ENCODE assay signal across 14 cellular contexts in the genomic region with DNA sequence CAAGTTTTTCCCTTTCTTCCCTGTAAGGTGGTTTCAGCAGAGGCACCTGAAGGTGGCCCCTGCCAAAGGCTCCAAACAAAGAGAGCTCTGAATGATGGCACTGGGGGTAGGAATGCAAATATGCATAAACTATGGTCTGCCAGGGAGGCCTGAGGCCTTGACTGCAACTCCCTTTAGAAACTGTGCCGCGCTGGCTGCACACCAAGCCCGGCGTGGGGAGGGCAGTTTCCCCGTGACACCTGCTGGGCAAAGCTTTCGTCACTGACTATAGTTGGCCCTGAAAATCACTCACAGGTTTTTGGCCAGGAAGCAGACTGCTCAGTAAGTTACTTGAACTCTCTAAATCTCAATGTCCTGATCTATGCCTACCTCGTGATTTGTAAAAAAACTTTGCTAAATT.
A peak's percentile ranks its signal among the peaks of the same experiment; 100 is the strongest.
DNase-seq lines count a peak whose midpoint lies in the region; ATAC-seq, FAIRE-seq and TF ChIP-seq lines count a peak whose summit lies in the region.
"Had no signal": no experiment of that assay in that cellular context is flagged by ENCODE, and none has a peak within 500 bp of the region (broad histone marks: within the 10 kb centered on the region; RNA-seq: fewer than 3 reads in every experiment).

No MANE protein-coding gene starts in this region.

- WGBS in H9 (ENCODE audit: extremely low coverage, insufficient read length, low lambda C conversion rate), result no CpG with 5 or more reads among the region's 7 CpGs
- 69 to 79% methylated on average over 7 of the region's 7 CpGs for WGBS in pancreas, 2 donors
- WGBS in smooth muscle cell (ENCODE audit: low lambda C conversion rate), result 98% methylated on average over 7 of the region's 7 CpGs

- H2BK20ac ChIP-seq in H9 (ENCODE audit: low read depth, low read length, poor library complexity, severe bottlenecking), result no peak overlapping the region

- no peak for FAIRE-seq in pancreas (lab: Jason Lieb, UNC)

- H3K27ac Mint-ChIP-seq in H9, result no peak overlapping the region; a peak in 1 of 7 replicates
- H3K27ac Mint-ChIP-seq: CD8-positive, alpha-beta T cell had no signal

- no peak overlapping the region for H4K91ac ChIP-seq in H9 (ENCODE audit: insufficient read length, low read depth, low read length)

- H3K23ac ChIP-seq in H9 (ENCODE audit: insufficient read length, low read depth, low read length), result no peak overlapping the region

- H3K27ac ChIP-seq in H9 (ENCODE audit: insufficient read length, low read depth, low read length) (no peak overlapping the region), OCI-LY3 (ENCODE audit: low read length) (no peak overlapping the region), pancreas (no peak overlapping the region), smooth muscle cell (ENCODE audit: low read depth) (no peak overlapping the region), Karpas-422 (ENCODE audit: low read length) (no peak overlapping the region)
- H3K27ac ChIP-seq: BLaER1 treated with 17β-estradiol and CSF1 and Interleukin-3, amounts not matched to agents 10 nM and 100 nM; SJSA1 had no signal

- no peak overlapping the region for H3K56ac ChIP-seq in H9 (ENCODE audit: insufficient read length, low read depth, low read length)

- H3K4ac ChIP-seq in H9 (ENCODE audit: low read depth, low read length), result no peak overlapping the region

- no peak overlapping the region for H4K8ac ChIP-seq in H9 (replicated peaks; ENCODE audit: insufficient read length, low read depth, low read length)

- no peak overlapping the region for H2AK5ac ChIP-seq in H9 (ENCODE audit: insufficient read length, low read length)

- no peak overlapping the region for H2BK15ac ChIP-seq in H9 (ENCODE audit: low read depth, low read length)

- H3K4me1 Mint-ChIP-seq in H9, result peaks cover 25 to 31% of the 10 kb centered on the region in 2 experiments

- peak overlapping the region; percentile 5 for H2BK120ac ChIP-seq in H9 (ENCODE audit: low read depth, low read length, poor library complexity, severe bottlenecking)

- no peak overlapping the region for H3K4me3 Mint-ChIP-seq in H9
- H3K4me3 Mint-ChIP-seq: CD8-positive, alpha-beta T cell had no signal

- no peak overlapping the region for H3K9ac ChIP-seq in H9 (ENCODE audit: extremely low read depth, insufficient read length, low read length)
- no peak overlapping the region for H3K9ac ChIP-seq in OCI-LY3 (ENCODE audit: low read length)
- H3K9ac ChIP-seq in smooth muscle cell (ENCODE audit: low read depth), result no peak overlapping the region
- no peak overlapping the region for H3K9ac ChIP-seq in Karpas-422 (ENCODE audit: low read length)
- H3K9ac ChIP-seq: BLaER1 treated with 17β-estradiol and CSF1 and Interleukin-3, amounts not matched to agents 10 nM and 100 nM had no signal

- H3K36me3 Mint-ChIP-seq in H9 (ENCODE audit: insufficient read depth in 1 of 3, low read depth in 3 of 3), result no peaks in the 10 kb centered on the region
- H3K36me3 Mint-ChIP-seq: CD8-positive, alpha-beta T cell had no signal

- H3K4me2 ChIP-seq in H9 (ENCODE audit: insufficient read depth, insufficient read length, low read length), result no peak overlapping the region
- H3K4me2 ChIP-seq in OCI-LY3 (ENCODE audit: low read length), result no peak overlapping the region
- H3K4me2 ChIP-seq in smooth muscle cell, result no peak overlapping the region
- no peak overlapping the region for H3K4me2 ChIP-seq in Karpas-422 (ENCODE audit: low read depth, low read length, poor library complexity, severe bottlenecking)
- H3K4me2 ChIP-seq: BLaER1 treated with 17β-estradiol and CSF1 and Interleukin-3, amounts not matched to agents 10 nM and 100 nM had no signal

- H3F3A ChIP-seq in smooth muscle cell (ENCODE audit: low read depth), result no peaks in the 10 kb centered on the region

- H2BK5ac ChIP-seq in H9 (ENCODE audit: insufficient read length, low read length), result no peak overlapping the region

- TF ChIP-seq CTCF in H9 (conservative IDR thresholded peaks at IDR 0.05) (no peak), OCI-LY3 (IDR thresholded peaks at IDR 0.05; ENCODE audit: low read depth, low read length) (no peak), pancreas (IDR thresholded peaks at IDR 0.05) (no peak), smooth muscle cell (IDR thresholded peaks at IDR 0.05; ENCODE audit: borderline replicate concordance, insufficient read depth, poor library complexity, severe bottlenecking) (no peak)

- intact Hi-C loops in pancreas (cut with DNase I), result no loop called here

- no peak overlapping the region for H4K5ac ChIP-seq in H9 (ENCODE audit: insufficient read length, low read depth, low read length)

- no peak overlapping the region for H3K4me3 ChIP-seq in OCI-LY3 (ENCODE audit: low read length)
- H3K4me3 ChIP-seq in pancreas, result no peak overlapping the region
- H3K4me3 ChIP-seq in smooth muscle cell, result no peak overlapping the region
- no peak overlapping the region for H3K4me3 ChIP-seq in Karpas-422 (ENCODE audit: low read length)
- H3K4me3 ChIP-seq: BLaER1 treated with 17β-estradiol and CSF1 and Interleukin-3, amounts not matched to agents 10 nM and 100 nM; SJSA1 had no signal

- DNase-seq in H9 (no peak), cerebellum (ENCODE audit: low spot score) (peak; percentile 59), pancreas (peak in 3 of 6 donors; percentile 13 to 41 (median 26)), smooth muscle cell (lab: John Stamatoyannopoulos, UW; ENCODE audit: unreplicated experiment) (no peak), occipital lobe (lab: John Stamatoyannopoulos, UW) (no peak), Karpas-422 (no peak)
- DNase-seq: CD8-positive, alpha-beta T cell; NCI-H1417; NCI-H187; NCI-H226 had no signal

- H4K20me1 ChIP-seq in H9 (ENCODE audit: control insufficient read depth, insufficient read depth, insufficient read length) (no peaks in the 10 kb centered on the region), OCI-LY3 (ENCODE audit: insufficient read depth, low read length) (no peaks in the 10 kb centered on the region), smooth muscle cell (ENCODE audit: low read depth) (no peaks in the 10 kb centered on the region), Karpas-422 (ENCODE audit: insufficient read depth, low read depth, low read length) (no peaks in the 10 kb centered on the region)
- H4K20me1 ChIP-seq: BLaER1 treated with 17β-estradiol and CSF1 and Interleukin-3, amounts not matched to agents 10 nM and 100 nM had no signal

- ATAC-seq in pancreas, result peak; percentile 25 to 81 (median 56)
- ATAC-seq: CD8-positive, alpha-beta T cell; Panc1 had no signal

- H3K4me1 ChIP-seq in H9 (ENCODE audit: insufficient read depth, low read length), result peaks cover 7% of the 10 kb centered on the region
- no peaks in the 10 kb centered on the region for H3K4me1 ChIP-seq in OCI-LY3 (ENCODE audit: low read length)
- H3K4me1 ChIP-seq in pancreas, result no peaks in the 10 kb centered on the region
- peaks cover 4% of the 10 kb centered on the region for H3K4me1 ChIP-seq in smooth muscle cell (ENCODE audit: low read depth)
- H3K4me1 ChIP-seq in Karpas-422 (ENCODE audit: low read length), result no peaks in the 10 kb centered on the region
- H3K4me1 ChIP-seq: BLaER1 treated with 17β-estradiol and CSF1 and Interleukin-3, amounts not matched to agents 10 nM and 100 nM; SJSA1 had no signal

- no peak overlapping the region for H2BK12ac ChIP-seq in H9 (ENCODE audit: insufficient read length, low read depth, low read length)

- H3K18ac ChIP-seq in H9 (ENCODE audit: insufficient read length, low read depth, low read length), result no peak overlapping the region

- H3K23me2 ChIP-seq in H9 (ENCODE audit: insufficient read length, low read depth, low read length, poor library complexity, severe bottlenecking), result no peaks in the 10 kb centered on the region

- H3K14ac ChIP-seq in H9 (ENCODE audit: insufficient read depth, low read length), result no peak overlapping the region; the same call in 1 of the 2 replicates

- no peaks in the 10 kb centered on the region for H3K27me3 ChIP-seq in H9 (ENCODE audit: insufficient read depth, low read length)
- H3K27me3 ChIP-seq in OCI-LY3 (ENCODE audit: low read depth, low read length), result no peaks in the 10 kb centered on the region
- H3K27me3 ChIP-seq in pancreas, result no peaks in the 10 kb centered on the region
- H3K27me3 ChIP-seq in smooth muscle cell (ENCODE audit: low read depth), result no peaks in the 10 kb centered on the region
- H3K27me3 ChIP-seq in Karpas-422 (ENCODE audit: low read length), result no peaks in the 10 kb centered on the region
- H3K27me3 ChIP-seq: BLaER1 treated with 17β-estradiol and CSF1 and Interleukin-3, amounts not matched to agents 10 nM and 100 nM; SJSA1 had no signal

- H2AFZ ChIP-seq in H9 (ENCODE audit: low read length) (no peak overlapping the region), OCI-LY3 (ENCODE audit: low read depth, low read length) (peak overlapping the region; percentile 21; the same call in 1 of the 2 replicates), smooth muscle cell (ENCODE audit: low read depth) (no peak overlapping the region), Karpas-422 (ENCODE audit: low read length) (no peak overlapping the region)

- no peaks in the 10 kb centered on the region for H3K9me2 ChIP-seq in Karpas-422 (replicated peaks; ENCODE audit: insufficient read depth, low read length)

- H3K79me2 ChIP-seq in H9 (ENCODE audit: insufficient read depth, low read length), result no peaks in the 10 kb centered on the region
- H3K79me2 ChIP-seq in OCI-LY3 (ENCODE audit: low read length), result no peaks in the 10 kb centered on the region
- H3K79me2 ChIP-seq in smooth muscle cell (ENCODE audit: low read depth), result no peaks in the 10 kb centered on the region
- no peaks in the 10 kb centered on the region for H3K79me2 ChIP-seq in Karpas-422 (ENCODE audit: low read length)

- no peak overlapping the region for H3T11ph ChIP-seq in H9 (ENCODE audit: low read length)

- no peaks in the 10 kb centered on the region for H3K36me3 ChIP-seq in OCI-LY3 (replicated peaks; ENCODE audit: low read depth, low read length)
- H3K36me3 ChIP-seq in pancreas, result no peaks in the 10 kb centered on the region
- H3K36me3 ChIP-seq in smooth muscle cell (ENCODE audit: low read depth), result no peaks in the 10 kb centered on the region
- H3K36me3 ChIP-seq in Karpas-422 (ENCODE audit: insufficient read depth, low read length), result no peaks in the 10 kb centered on the region
- H3K36me3 ChIP-seq: BLaER1 treated with 17β-estradiol and CSF1 and Interleukin-3, amounts not matched to agents 10 nM and 100 nM; SJSA1 had no signal

- H3K9me3 ChIP-seq in H9 (ENCODE audit: control insufficient read depth, low read depth, low read length), result no peaks in the 10 kb centered on the region
- H3K9me3 ChIP-seq in OCI-LY3 (ENCODE audit: insufficient read depth, low read length), result no peaks in the 10 kb centered on the region
- H3K9me3 ChIP-seq in pancreas, result no peaks in the 10 kb centered on the region
- no peaks in the 10 kb centered on the region for H3K9me3 ChIP-seq in smooth muscle cell (replicated peaks; ENCODE audit: low read depth)
- H3K9me3 ChIP-seq in Karpas-422 (ENCODE audit: low read length), result no peaks in the 10 kb centered on the region
- H3K9me3 ChIP-seq: BLaER1 treated with 17β-estradiol and CSF1 and Interleukin-3, amounts not matched to agents 10 nM and 100 nM; SJSA1 had no signal

- no peaks in the 10 kb centered on the region for H3K79me1 ChIP-seq in H9 (ENCODE audit: insufficient read depth, low read depth, low read length, poor library complexity, severe bottlenecking)

- H3K9me3 Mint-ChIP-seq in H9, result no peaks in the 10 kb centered on the region
- H3K9me3 Mint-ChIP-seq: CD8-positive, alpha-beta T cell had no signal

- no peaks in the 10 kb centered on the region for H3K27me3 Mint-ChIP-seq in H9 (ENCODE audit: low read depth)
